ENCODE assay signal across 1 cellular context in the genomic region with DNA sequence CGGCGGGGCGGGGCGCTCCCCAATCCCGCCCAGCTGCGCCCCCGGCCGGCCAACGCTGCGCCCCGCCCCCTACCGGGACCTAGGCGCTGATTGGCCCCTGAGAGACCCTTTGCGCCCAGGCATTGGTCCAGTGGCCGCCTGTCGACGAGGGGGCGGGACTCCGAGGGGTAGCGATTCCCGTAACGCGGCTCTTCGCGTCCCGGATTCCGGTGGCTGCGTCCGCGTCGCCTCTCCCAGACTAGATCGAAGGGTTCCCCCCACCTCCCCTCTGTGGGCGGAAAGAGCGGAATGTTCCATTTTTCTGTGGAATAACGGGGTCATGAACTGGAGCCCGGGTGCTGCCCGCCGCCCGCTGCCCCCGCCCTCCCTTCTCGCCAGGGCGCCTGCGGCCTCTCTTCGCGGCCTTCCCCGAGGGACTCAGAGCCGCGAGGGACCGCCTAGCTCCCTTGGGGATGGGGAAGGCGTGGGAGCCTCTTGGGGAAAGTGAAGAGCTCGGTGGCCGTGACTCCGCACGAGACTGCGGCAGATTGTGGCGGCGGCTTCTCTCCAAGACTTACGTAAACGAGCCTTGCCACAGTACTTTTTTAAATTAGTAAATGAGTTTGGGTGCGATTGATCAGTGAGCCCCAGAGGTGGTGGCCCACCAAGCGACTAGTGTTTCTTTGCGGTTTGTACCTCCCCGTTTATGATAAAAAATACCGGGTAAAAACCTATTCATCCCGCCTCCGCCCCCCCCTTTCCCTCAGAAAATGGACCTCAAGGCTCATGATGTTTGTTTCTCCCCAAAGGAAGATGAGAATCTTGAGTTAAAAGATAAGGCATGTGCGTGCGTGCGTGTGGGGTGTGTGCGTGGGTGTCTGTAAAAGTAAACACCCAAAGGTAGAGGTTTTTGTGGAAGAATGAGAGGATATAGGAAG.
TF ChIP-seq lines count a peak whose summit lies in the region.

No MANE protein-coding gene starts in this region.

TF ChIP-seq in K562, 482 proteins besides CTCF, POLR2A, EP300 and RAD21 (continued from another document and continues in another):
- TF ChIP-seq HEY1 (CRISPR knock-in tag; IDR thresholded peaks at IDR 0.05; ENCODE audit: borderline replicate concordance) (no peak), PHB (CRISPR knock-in tag; IDR thresholded peaks at IDR 0.05) (no peak), ZNF224 (CRISPR knock-in tag; IDR thresholded peaks at IDR 0.05) (no peak), ZSCAN29 (IDR thresholded peaks at IDR 0.05) (no peak; the same call in 1 of the 2 replicates), ZNF282 (CRISPR knock-in tag; IDR thresholded peaks at IDR 0.05) (no peak), SIN3B (IDR thresholded peaks at IDR 0.05; ENCODE audit: low read depth) (no peak), POLR2AphosphoS2 (IDR thresholded peaks at IDR 0.05; ENCODE audit: low read length) (no peak), ELF4 (CRISPR knock-in tag; IDR thresholded peaks at IDR 0.05) (no peak), ZBTB26 (CRISPR knock-in tag; IDR thresholded peaks at IDR 0.05) (no peak), ZKSCAN3 (CRISPR knock-in tag; IDR thresholded peaks at IDR 0.05) (no peak), ESRRA (IDR thresholded peaks at IDR 0.05; ENCODE audit: borderline replicate concordance, low read depth) (no peak), KAT7 (CRISPR knock-in tag; IDR thresholded peaks at IDR 0.05; ENCODE audit: borderline replicate concordance) (no peak), MCM5 (IDR thresholded peaks at IDR 0.05; ENCODE audit: low read depth) (no peak), ZNF232 (CRISPR knock-in tag; IDR thresholded peaks at IDR 0.05) (no peak), STAG1 (CRISPR knock-in tag; IDR thresholded peaks at IDR 0.05; ENCODE audit: borderline replicate concordance) (no peak), BRD9 (IDR thresholded peaks at IDR 0.05; ENCODE audit: low read depth, partially characterized antibody) (peak; percentile 28), NFIX (CRISPR knock-in tag; IDR thresholded peaks at IDR 0.05; ENCODE audit: low read depth) (no peak), ILF3 (IDR thresholded peaks at IDR 0.05; ENCODE audit: borderline replicate concordance) (no peak), SOX6 (IDR thresholded peaks at IDR 0.05) (peak; percentile 29; the same call in 1 of the 2 replicates), NR2F6 (CRISPR knock-in tag; IDR thresholded peaks at IDR 0.05) (no peak), TCFL5 (CRISPR knock-in tag; conservative IDR thresholded peaks at IDR 0.05) (no peak), NCOA1 (IDR thresholded peaks at IDR 0.05; ENCODE audit: low read depth) (no peak), U2AF2 (optimal IDR thresholded peaks at IDR 0.05; ENCODE audit: low read depth, low read length) (no peak), ZNF589 (CRISPR knock-in tag; IDR thresholded peaks at IDR 0.05; ENCODE audit: low read depth) (no peak; the same call in 1 of the 2 replicates), POLR2H (tag; IDR thresholded peaks at IDR 0.05; ENCODE audit: low read depth) (peak; percentile 82), ZFP30 (CRISPR knock-in tag; IDR thresholded peaks at IDR 0.05; ENCODE audit: borderline replicate concordance) (no peak), ZNF436 (CRISPR knock-in tag; IDR thresholded peaks at IDR 0.05) (no peak), RNF2 (IDR thresholded peaks at IDR 0.05) (no peak), YY1 (IDR thresholded peaks at IDR 0.05; ENCODE audit: borderline replicate concordance in 1 of 3, control insufficient read depth in 1 of 3, extremely low read depth in 1 of 3, insufficient read depth in 3 of 3, insufficient read length in 1 of 3, insufficient replicate concordance in 2 of 3, low read depth in 1 of 3, low read length in 2 of 3) (peak in 1 of 3 experiments; percentile 10), MBD2 (IDR thresholded peaks at IDR 0.05; ENCODE audit: borderline replicate concordance, low read depth) (peak; percentile 92), CHD2 (IDR thresholded peaks at IDR 0.05; ENCODE audit: low read depth, low read length) (peak; percentile 70), KDM4B (IDR thresholded peaks at IDR 0.05; ENCODE audit: borderline replicate concordance in 2 of 2, low read depth in 1 of 2) (no peak), MYBL2 (IDR thresholded peaks at IDR 0.05; ENCODE audit: low read depth) (no peak), MYBL2 (CRISPR knock-in tag; IDR thresholded peaks at IDR 0.05; ENCODE audit: borderline replicate concordance) (no peak), MNT (conservative IDR thresholded peaks at IDR 0.05) (peak; percentile 43 to 54; a peak in 3 of 4 replicates), SRSF7 (optimal IDR thresholded peaks at IDR 0.05; ENCODE audit: low read depth, low read length) (no peak), ZNF239 (CRISPR knock-in tag; IDR thresholded peaks at IDR 0.05) (no peak), RFX1 (IDR thresholded peaks at IDR 0.05) (no peak), TARDBP (IDR thresholded peaks at IDR 0.05) (no peak), CHD1 (IDR thresholded peaks at IDR 0.05; ENCODE audit: low read length) (peak; percentile 90)
- TF ChIP-seq, protein P1, sequence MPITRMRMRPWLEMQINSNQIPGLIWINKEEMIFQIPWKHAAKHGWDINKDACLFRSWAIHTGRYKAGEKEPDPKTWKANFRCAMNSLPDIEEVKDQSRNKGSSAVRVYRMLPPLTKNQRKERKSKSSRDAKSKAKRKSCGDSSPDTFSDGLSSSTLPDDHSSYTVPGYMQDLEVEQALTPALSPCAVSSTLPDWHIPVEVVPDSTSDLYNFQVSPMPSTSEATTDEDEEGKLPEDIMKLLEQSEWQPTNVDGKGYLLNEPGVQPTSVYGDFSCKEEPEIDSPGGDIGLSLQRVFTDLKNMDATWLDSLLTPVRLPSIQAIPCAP (CRISPR knock-in tag; IDR thresholded peaks at IDR 0.05; ENCODE audit: borderline replicate concordance), result no peak
- TF ChIP-seq, protein P2, sequence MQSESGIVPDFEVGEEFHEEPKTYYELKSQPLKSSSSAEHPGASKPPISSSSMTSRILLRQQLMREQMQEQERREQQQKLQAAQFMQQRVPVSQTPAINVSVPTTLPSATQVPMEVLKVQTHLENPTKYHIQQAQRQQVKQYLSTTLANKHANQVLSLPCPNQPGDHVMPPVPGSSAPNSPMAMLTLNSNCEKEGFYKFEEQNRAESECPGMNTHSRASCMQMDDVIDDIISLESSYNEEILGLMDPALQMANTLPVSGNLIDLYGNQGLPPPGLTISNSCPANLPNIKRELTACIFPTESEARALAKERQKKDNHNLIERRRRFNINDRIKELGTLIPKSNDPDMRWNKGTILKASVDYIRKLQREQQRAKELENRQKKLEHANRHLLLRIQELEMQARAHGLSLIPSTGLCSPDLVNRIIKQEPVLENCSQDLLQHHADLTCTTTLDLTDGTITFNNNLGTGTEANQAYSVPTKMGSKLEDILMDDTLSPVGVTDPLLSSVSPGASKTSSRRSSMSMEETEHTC (IDR thresholded peaks at IDR 0.05), result 0 out of 2 replicates have a peak, but pooled peaks have one; percentile 11
- TF ChIP-seq, protein P3, sequence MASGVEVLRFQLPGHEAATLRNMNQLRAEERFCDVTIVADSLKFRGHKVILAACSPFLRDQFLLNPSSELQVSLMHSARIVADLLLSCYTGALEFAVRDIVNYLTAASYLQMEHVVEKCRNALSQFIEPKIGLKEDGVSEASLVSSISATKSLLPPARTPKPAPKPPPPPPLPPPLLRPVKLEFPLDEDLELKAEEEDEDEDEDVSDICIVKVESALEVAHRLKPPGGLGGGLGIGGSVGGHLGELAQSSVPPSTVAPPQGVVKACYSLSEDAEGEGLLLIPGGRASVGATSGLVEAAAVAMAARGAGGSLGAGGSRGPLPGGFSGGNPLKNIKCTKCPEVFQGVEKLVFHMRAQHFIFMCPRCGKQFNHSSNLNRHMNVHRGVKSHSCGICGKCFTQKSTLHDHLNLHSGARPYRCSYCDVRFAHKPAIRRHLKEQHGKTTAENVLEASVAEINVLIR (CRISPR knock-in tag; IDR thresholded peaks at IDR 0.05), result no peak
- TF ChIP-seq, protein P4, sequence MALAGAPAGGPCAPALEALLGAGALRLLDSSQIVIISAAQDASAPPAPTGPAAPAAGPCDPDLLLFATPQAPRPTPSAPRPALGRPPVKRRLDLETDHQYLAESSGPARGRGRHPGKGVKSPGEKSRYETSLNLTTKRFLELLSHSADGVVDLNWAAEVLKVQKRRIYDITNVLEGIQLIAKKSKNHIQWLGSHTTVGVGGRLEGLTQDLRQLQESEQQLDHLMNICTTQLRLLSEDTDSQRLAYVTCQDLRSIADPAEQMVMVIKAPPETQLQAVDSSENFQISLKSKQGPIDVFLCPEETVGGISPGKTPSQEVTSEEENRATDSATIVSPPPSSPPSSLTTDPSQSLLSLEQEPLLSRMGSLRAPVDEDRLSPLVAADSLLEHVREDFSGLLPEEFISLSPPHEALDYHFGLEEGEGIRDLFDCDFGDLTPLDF (CRISPR knock-in tag; IDR thresholded peaks at IDR 0.05), result no peak
